In the genomic region with DNA sequence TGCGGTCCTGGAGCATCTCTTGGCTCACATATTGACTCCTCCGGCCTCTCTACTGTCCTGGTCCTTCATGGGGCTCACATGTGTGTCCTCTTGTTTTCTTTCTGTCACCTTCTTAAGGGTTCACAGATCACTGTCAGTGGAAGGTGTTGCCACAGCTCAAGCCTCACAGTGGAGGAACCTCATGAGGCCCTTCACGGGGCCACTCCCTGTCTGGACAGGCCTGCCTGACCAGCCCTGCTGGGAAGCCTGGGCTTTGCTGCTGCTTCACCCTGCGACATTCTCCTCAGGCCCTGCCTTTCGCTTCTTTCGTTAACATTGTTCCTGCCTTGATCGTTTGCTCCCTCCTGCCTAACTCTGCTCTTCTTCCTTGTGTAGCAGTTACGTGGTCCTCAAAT, we compare ENCODE assay signal across 8 cellular contexts. TPM values are rescaled to one million over a fixed set of nuclear protein-coding genes. Genes with fewer than 3 reads are reported as not detected.
A peak's percentile ranks its signal among the peaks of the same experiment; 100 is the strongest.
DNase-seq lines count a peak whose midpoint lies in the region; ATAC-seq and TF ChIP-seq lines count a peak whose summit lies in the region.

No MANE protein-coding gene starts in this region.

- H3K36me3 ChIP-seq in ascending aorta (peaks cover 23% of the 10 kb centered on the region in 2 donors), right lobe of liver (peaks cover 0 to 23% (median 2%) of the 10 kb centered on the region in 4 donors), thyroid gland (peaks cover 7 to 9% of the 10 kb centered on the region in 2 donors)

- H3K4me1 ChIP-seq in ascending aorta (peaks cover 5 to 32% of the 10 kb centered on the region in 2 donors), right lobe of liver (peaks cover 0 to 9% (median 4%) of the 10 kb centered on the region in 4 donors), thyroid gland (peaks cover 18 to 25% of the 10 kb centered on the region in 2 donors)

- H3K4me3 ChIP-seq in ascending aorta (peak overlapping the region; percentile 77 to 79), right lobe of liver (no peak overlapping the region), thyroid gland (replicated peaks in 1 of 3) (no peak overlapping the region)

- peak; percentile 16 to 21 (median 18) for ATAC-seq in right lobe of liver

- DNase-seq in NOMO-1 (lab: John Stamatoyannopoulos, UW; ENCODE audit: unreplicated experiment in 2 of 2) (peak; percentile 8 to 18), NOMO-1 treated with dmso at 0.1 percent for 144 hours (lab: John Stamatoyannopoulos, UW; ENCODE audit: unreplicated experiment) (no peak), ascending aorta (ENCODE audit: low spot score in 2 of 2) (no peak), right lobe of liver (peak in 1 of 3 donors; percentile 54), thyroid gland (peak; percentile 51), activated gamma-delta T cell treated with Interleukin-2 at 50 U/mL for 16 hours (no peak), SHP77 (lab: John Stamatoyannopoulos, UW) (no peak), pons (ENCODE audit: low spot score) (no peak)

- H3K9me3 ChIP-seq in ascending aorta (no peaks in the 10 kb centered on the region), right lobe of liver (no peaks in the 10 kb centered on the region), thyroid gland (no peaks in the 10 kb centered on the region)

- TF ChIP-seq CTCF in ascending aorta (IDR thresholded peaks at IDR 0.05) (no peak), right lobe of liver (IDR thresholded peaks at IDR 0.05) (no peak), thyroid gland (IDR thresholded peaks at IDR 0.05) (no peak)

- H3K27ac ChIP-seq in ascending aorta (peak overlapping the region; percentile 89 to 94), right lobe of liver (peak overlapping the region; percentile 72 to 93 (median 90)), thyroid gland (peak overlapping the region; percentile 88 to 96 (median 93))

- TF ChIP-seq POLR2A in right lobe of liver (IDR thresholded peaks at IDR 0.05) (no peak), thyroid gland (IDR thresholded peaks at IDR 0.05) (no peak)

- 58% methylated on average over 5 of the region's 8 CpGs for WGBS in right lobe of liver (ENCODE audit: insufficient coverage, low coverage, low lambda C conversion rate, missing lambda C conversion rate)
- WGBS in thyroid gland, 2 donors = 65 to 67% methylated on average over 8 of the region's 8 CpGs

- H3K27me3 ChIP-seq in ascending aorta (no peaks in the 10 kb centered on the region), right lobe of liver (no peaks in the 10 kb centered on the region), thyroid gland (no peaks in the 10 kb centered on the region)

- intact Hi-C loops in ascending aorta (cut with DNase I) (loop anchor here (2.0 to 5.0 kb wide), 2 partner anchors 57 to 70 kb away; a partner anchor contains a TSS), right lobe of liver (cut with DNase I) (no loop called here), thyroid gland (cut with DNase I) (no loop called here)

RNA-seq across cellular contexts. Expression of a gene that starts 56.0 kb away (rescaled TPM):
- total RNA-seq in ascending aorta (53.7 TPM), right lobe of liver (10 to 100 TPM; 27.7 to 40.7 (median 31.6) TPM), thyroid gland (10 to 100 TPM; 79.3 to 95.9 (median 84.2) TPM)

Comparison
In these comparisons a context has a peak if more than half of its experiments do, and no peak if none do; other contexts are left out.
1. DNase-seq: peak in NOMO-1 (2 of 2) and thyroid gland (2 of 2); none in NOMO-1 treated with dmso at 0.1 percent for 144 hours (single experiment), ascending aorta (0 of 2), activated gamma-delta T cell treated with Interleukin-2 at 50 U/mL for 16 hours (single experiment), SHP77 (0 of 2) and pons (single experiment).
2. H3K4me3 ChIP-seq: peak in ascending aorta (2 of 2); none in right lobe of liver (0 of 3) and thyroid gland (0 of 3).
3. Peak in every context shown above with its lines, with median percentiles within 50 percentile points of each other: H3K27ac ChIP-seq.